Comparison of ENCODE assay signal across 20 cellular contexts in genomic region chr1:26894263-26894662, GRCh38. TPM values are rescaled to one million over a fixed set of nuclear protein-coding genes. Genes with fewer than 3 reads are reported as not detected.
DNase-seq lines count a peak whose midpoint lies in the region; ATAC-seq and TF ChIP-seq lines count a peak whose summit lies in the region.
"Had no signal": no experiment of that assay in that cellular context is flagged by ENCODE, and none has a peak within 500 bp of the region (broad histone marks: within the 10 kb centered on the region; RNA-seq: fewer than 3 reads in every experiment).

No MANE protein-coding gene starts in this region.

- no peak for ATAC-seq in activated T-cell treated with anti-CD3 and anti-CD28 coated beads, Interleukin-2, amount 50 U/mL, for 72 hours (replicated peaks in 1 of 2)
- no peak for ATAC-seq in psoas muscle

- no peak overlapping the region for H2BK5ac ChIP-seq in mesendoderm (ENCODE audit: low read length)

- H3K79me2 ChIP-seq in mesendoderm (ENCODE audit: control insufficient read depth, insufficient read depth, low read length), result peaks cover 9% of the 10 kb centered on the region

- peak overlapping the region; percentile 7 for H3K27ac Mint-ChIP-seq in activated T-cell treated with anti-CD3 and anti-CD28 coated beads, Interleukin-2, amount 50 U/mL, for 24 hours
- no peak overlapping the region for H3K27ac Mint-ChIP-seq in activated T-cell treated with anti-CD3 and anti-CD28 coated beads, Interleukin-2, amount 50 U/mL, for 72 hours

- H3K36me3 Mint-ChIP-seq in activated T-cell treated with anti-CD3 and anti-CD28 coated beads, Interleukin-2, amount 50 U/mL, for 24 hours (ENCODE audit: low read depth), result peaks cover 89% of the 10 kb centered on the region
- peaks cover 11 to 12% of the 10 kb centered on the region in 2 donors for H3K36me3 Mint-ChIP-seq in activated T-cell treated with anti-CD3 and anti-CD28 coated beads, Interleukin-2, amount 50 U/mL, for 72 hours (ENCODE audit: insufficient read depth in 2 of 2)

- no peak for DNase-seq in activated T-cell treated with anti-CD3 and anti-CD28 coated beads, Interleukin-2, amount 50 U/mL, for 24 hours
- DNase-seq in activated T-cell treated with anti-CD3 and anti-CD28 coated beads, Interleukin-2, amount 50 U/mL, for 72 hours, result no peak
- DNase-seq in RWPE1 (ENCODE audit: low spot score), result peak; percentile 87
- DNase-seq in epithelial cell of prostate (ENCODE audit: low read depth, low spot score), result no peak
- peak; percentile 32 for DNase-seq in posterior vena cava (ENCODE audit: low spot score)
- no peak for DNase-seq in psoas muscle
- DNase-seq in mesendoderm, result no peak
- DNase-seq in stomach, result no peak
- DNase-seq: 8988T, Caco-2, DMS53, GM23248, KG1, NCI-H1105, NCI-H1694 treated with DMSO at 0.1 percent for 48 hours, NCI-H446, NCI-H748 treated with DMSO at 0.1 percent for 48 hours, SHP77 treated with DMSO at 0.1 percent for 48 hours had no signal

- H3K27me3 Mint-ChIP-seq in activated T-cell treated with anti-CD3 and anti-CD28 coated beads, Interleukin-2, amount 50 U/mL, for 24 hours, result no peaks in the 10 kb centered on the region
- no peaks in the 10 kb centered on the region for H3K27me3 Mint-ChIP-seq in activated T-cell treated with anti-CD3 and anti-CD28 coated beads, Interleukin-2, amount 50 U/mL, for 72 hours (ENCODE audit: low read depth)

- no peak overlapping the region for H3K9ac ChIP-seq in mesendoderm (ENCODE audit: low read length)
- H3K9ac ChIP-seq: GM23248 had no signal

- TF ChIP-seq CTCF in RWPE1 (conservative IDR thresholded peaks at IDR 0.05; ENCODE audit: low read depth) (no peak), psoas muscle (IDR thresholded peaks at IDR 0.05) (no peak), stomach (IDR thresholded peaks at IDR 0.05) (no peak)

- WGBS in psoas muscle, 3 donors, result 92 to 94% (median 94%) methylated on average over 13 of the region's 13 CpGs
- no CpG with 5 or more reads among the region's 13 CpGs for WGBS in mesendoderm (ENCODE audit: extremely low coverage, insufficient coverage, low lambda C conversion rate)
- 88 to 93% (median 93%) methylated on average over 13 of the region's 13 CpGs for WGBS in stomach, 5 donors

- H3K36me3 ChIP-seq in psoas muscle (ENCODE audit: insufficient read depth in 1 of 2, low read depth in 1 of 2) (peaks cover 12 to 79% of the 10 kb centered on the region in 2 donors), mesendoderm (ENCODE audit: control insufficient read depth, insufficient read depth, low read length) (peaks cover 4% of the 10 kb centered on the region), stomach (peaks cover 49 to 72% (median 70%) of the 10 kb centered on the region in 4 donors)

- H3K9me3 Mint-ChIP-seq in activated T-cell treated with anti-CD3 and anti-CD28 coated beads, Interleukin-2, amount 50 U/mL, for 24 hours, result no peaks in the 10 kb centered on the region
- no peaks in the 10 kb centered on the region for H3K9me3 Mint-ChIP-seq in activated T-cell treated with anti-CD3 and anti-CD28 coated beads, Interleukin-2, amount 50 U/mL, for 72 hours

- H3K27ac ChIP-seq in RWPE1 (peak overlapping the region; percentile 93), epithelial cell of prostate (peak overlapping the region; percentile 81), psoas muscle (no peak overlapping the region), mesendoderm (ENCODE audit: low read depth, low read length) (no peak overlapping the region), stomach (no peak overlapping the region)
- H3K27ac ChIP-seq: BLaER1 treated with 17β-estradiol and CSF1 and Interleukin-3, amounts not matched to agents 10 nM and 100 nM; GM23248 had no signal

- no peak for TF ChIP-seq EP300 in stomach (IDR thresholded peaks at IDR 0.05)

- H3K4me2 ChIP-seq in mesendoderm (ENCODE audit: low read length), result no peak overlapping the region
- H3K4me2 ChIP-seq: BLaER1 treated with 17β-estradiol and CSF1 and Interleukin-3, amounts not matched to agents 10 nM and 100 nM had no signal

- H3K27me3 ChIP-seq in psoas muscle (ENCODE audit: insufficient read depth in 3 of 3, low read length in 2 of 3) (no peaks in the 10 kb centered on the region), mesendoderm (ENCODE audit: insufficient read depth, low read length, poor library complexity) (no peaks in the 10 kb centered on the region), stomach (no peaks in the 10 kb centered on the region)
- H3K27me3 ChIP-seq: BLaER1 treated with 17β-estradiol and CSF1 and Interleukin-3, amounts not matched to agents 10 nM and 100 nM had no signal

- H3K4me1 ChIP-seq in psoas muscle (peaks cover 16% of the 10 kb centered on the region), mesendoderm (ENCODE audit: control insufficient read depth, low read depth, low read length) (peaks cover 4% of the 10 kb centered on the region), stomach (peaks cover 16 to 43% (median 29%) of the 10 kb centered on the region in 4 donors)

- H2AK5ac ChIP-seq in mesendoderm (ENCODE audit: low read length), result no peak overlapping the region

- no peak overlapping the region for H3K23ac ChIP-seq in mesendoderm (ENCODE audit: low read length)

- H2BK120ac ChIP-seq in mesendoderm (ENCODE audit: low read depth, low read length), result no peak overlapping the region

- intact Hi-C loops in posterior vena cava (cut with DNase I), result no loop called here
- intact Hi-C loops in psoas muscle (cut with DNase I), result loop anchor here in 1 of 2 donors (5.0 kb wide), 1 partner anchor 42 kb away; no protein-coding TSS in a partner anchor
- intact Hi-C loops in stomach (cut with DNase I; ENCODE audit: low total_unique reads), result no loop called here

- no peak overlapping the region for H3K4ac ChIP-seq in mesendoderm (ENCODE audit: low read depth, low read length)

- H3K9me3 ChIP-seq in psoas muscle (no peaks in the 10 kb centered on the region), stomach (no peaks in the 10 kb centered on the region)
- H3K9me3 ChIP-seq: BLaER1 treated with 17β-estradiol and CSF1 and Interleukin-3, amounts not matched to agents 10 nM and 100 nM; Caco-2 had no signal

- no peak overlapping the region for H3K4me3 Mint-ChIP-seq in activated T-cell treated with anti-CD3 and anti-CD28 coated beads, Interleukin-2, amount 50 U/mL, for 24 hours
- H3K4me3 Mint-ChIP-seq in activated T-cell treated with anti-CD3 and anti-CD28 coated beads, Interleukin-2, amount 50 U/mL, for 72 hours, result no peak overlapping the region

- peaks cover 8% of the 10 kb centered on the region for H3K79me1 ChIP-seq in mesendoderm (ENCODE audit: low read length)

- POLR2A ChIA-PET in RWPE1 (lab: Yijun Ruan, JAX; ENCODE audit: low non-redundant PET), result no interaction called here

- no peak overlapping the region for H4K8ac ChIP-seq in mesendoderm (ENCODE audit: low read depth, low read length)

- TF ChIP-seq POLR2A in stomach (IDR thresholded peaks at IDR 0.05), result no peak

- H2BK15ac ChIP-seq in mesendoderm (replicated peaks; ENCODE audit: low read depth), result no peak overlapping the region

- peaks cover 29% of the 10 kb centered on the region for H3K4me1 Mint-ChIP-seq in activated T-cell treated with anti-CD3 and anti-CD28 coated beads, Interleukin-2, amount 50 U/mL, for 24 hours (ENCODE audit: low read depth)
- peaks cover 43% of the 10 kb centered on the region for H3K4me1 Mint-ChIP-seq in activated T-cell treated with anti-CD3 and anti-CD28 coated beads, Interleukin-2, amount 50 U/mL, for 72 hours (ENCODE audit: low read depth)

- H3K4me3 ChIP-seq in psoas muscle (no peak overlapping the region), mesendoderm (ENCODE audit: low read length) (no peak overlapping the region), stomach (no peak overlapping the region)
- H3K4me3 ChIP-seq: BLaER1 treated with 17β-estradiol and CSF1 and Interleukin-3, amounts not matched to agents 10 nM and 100 nM; GM23248 had no signal

- H3K18ac ChIP-seq in mesendoderm (ENCODE audit: low read length), result no peak overlapping the region

- CTCF ChIA-PET in RWPE1 (lab: Yijun Ruan, JAX), result interaction anchor here (1.0 kb wide), 1 partner anchor 32 kb away, joined by 3 read pairs; no protein-coding TSS in a partner anchor

- H4K5ac ChIP-seq in mesendoderm (ENCODE audit: low read length), result no peak overlapping the region

- H3K56ac ChIP-seq in mesendoderm (ENCODE audit: low read length), result no peak overlapping the region

RNA-seq across cellular contexts. Expression of gene GPN2, which starts 4.2 kb away (rescaled TPM):
- 10 to 100 TPM; 54.8 to 55.5 TPM for total RNA-seq in activated T-cell treated with anti-CD3 and anti-CD28 coated beads, Interleukin-2, amount 50 U/mL, for 72 hours
- total RNA-seq in posterior vena cava, result 10 to 100 TPM; 17.7 to 19.4 TPM
- total RNA-seq in psoas muscle, result 10 to 100 TPM; 18.3 to 35.9 (median 25.6) TPM
- 10 to 100 TPM; 19.2 to 34.0 (median 19.4) TPM for polyA plus RNA-seq in psoas muscle
- 29.9 TPM for polyA plus RNA-seq in mesendoderm (2013, experiment 1 of 2)
- 30.8 TPM for polyA plus RNA-seq in mesendoderm (2013, experiment 2 of 2)
- 10 to 100 TPM in 2 of 5 donors, 1 to 10 TPM in 3; 5.4 to 66.3 (median 9.9) TPM for total RNA-seq in stomach
- 10 to 100 TPM; 11.2 to 20.6 (median 15.6) TPM for polyA plus RNA-seq in stomach

RNA-seq across cellular contexts. Expression of gene GPATCH3, which starts 6.0 kb away (rescaled TPM):
- 10 to 100 TPM; 10.9 to 11.9 TPM for total RNA-seq in activated T-cell treated with anti-CD3 and anti-CD28 coated beads, Interleukin-2, amount 50 U/mL, for 72 hours
- total RNA-seq in posterior vena cava, result 1 to 10 TPM; 7.1 to 9.2 TPM
- 10 to 100 TPM; 10.7 to 22.9 (median 12.1) TPM for total RNA-seq in psoas muscle
- polyA plus RNA-seq in psoas muscle, result 10 to 100 TPM; 13.7 to 31.8 (median 17.8) TPM
- 14.2 TPM for polyA plus RNA-seq in mesendoderm (2013, experiment 1 of 2)
- 15.0 TPM for polyA plus RNA-seq in mesendoderm (2013, experiment 2 of 2)
- total RNA-seq in stomach, result 10 to 100 TPM in 3 of 5 donors, 1 to 10 TPM in 2; 3.1 to 42.0 (median 10.3) TPM
- 10 to 100 TPM; 13.5 to 21.8 (median 18.3) TPM for polyA plus RNA-seq in stomach

RNA-seq across cellular contexts. Expression of gene NR0B2, which starts 19.5 kb away (rescaled TPM):
- total RNA-seq in activated T-cell treated with anti-CD3 and anti-CD28 coated beads, Interleukin-2, amount 50 U/mL, for 72 hours, result not detected
- not detected for total RNA-seq in posterior vena cava
- total RNA-seq in psoas muscle, result 1 to 10 TPM in 1 of 4 donors, under 1 TPM in 2, not detected in 1; 0.25 to 1.1 (median 0.49) TPM
- polyA plus RNA-seq in psoas muscle, result under 1 TPM; 0.06 to 0.21 (median 0.07) TPM
- not detected for polyA plus RNA-seq in mesendoderm (2013, experiment 1 of 2)
- polyA plus RNA-seq in mesendoderm (2013, experiment 2 of 2), result not detected
- 10 to 100 TPM in 2 of 5 donors, 1 to 10 TPM in 1, not detected in 2; 8.3 to 31.2 (median 21.7) TPM for total RNA-seq in stomach
- polyA plus RNA-seq in stomach, result 10 to 100 TPM; 10.7 to 63.3 (median 39.1) TPM
- total RNA-seq: GM23248, M059J had no signal
- polyA plus RNA-seq: GM23248 had no signal

RNA-seq across cellular contexts. Expression of gene NUDC, which starts 27.3 kb away (rescaled TPM):
- 10 to 100 TPM; 61.6 to 78.5 TPM for total RNA-seq in activated T-cell treated with anti-CD3 and anti-CD28 coated beads, Interleukin-2, amount 50 U/mL, for 72 hours
- total RNA-seq in posterior vena cava (10 to 100 TPM; 43.0 to 48.4 TPM), psoas muscle (10 to 100 TPM; 55.7 to 65.5 (median 62.3) TPM), stomach (10 to 100 TPM; 20.0 to 88.1 (median 33.5) TPM)
- polyA plus RNA-seq in psoas muscle (100 to 1,000 TPM in 1 of 3 donors, 10 to 100 TPM in 2; 77.7 to 105 (median 89.7) TPM), stomach (10 to 100 TPM; 58.6 to 80.6 (median 71.7) TPM)
- 130 TPM for polyA plus RNA-seq in mesendoderm (2013, experiment 1 of 2)
- 130 TPM for polyA plus RNA-seq in mesendoderm (2013, experiment 2 of 2)

RNA-seq across cellular contexts. Expression of gene SFN, which starts 31.3 kb away (rescaled TPM):
- 1 to 10 TPM in 1 of 2 donors, under 1 TPM in 1; 0.86 to 2.2 TPM for total RNA-seq in activated T-cell treated with anti-CD3 and anti-CD28 coated beads, Interleukin-2, amount 50 U/mL, for 72 hours
- total RNA-seq in posterior vena cava (1 to 10 TPM; 1.2 to 6.7 TPM), psoas muscle (10 to 100 TPM in 1 of 4 donors, under 1 TPM in 3; 0.17 to 26.7 (median 0.55) TPM), stomach (100 to 1,000 TPM in 1 of 5 donors, 10 to 100 TPM in 4; 17.4 to 109 (median 78.1) TPM)
- polyA plus RNA-seq in psoas muscle (under 1 TPM; 0.05 to 0.35 (median 0.21) TPM), stomach (100 to 1,000 TPM in 2 of 3 donors, 10 to 100 TPM in 1; 77.6 to 410 (median 146) TPM)
- 20.2 TPM for polyA plus RNA-seq in mesendoderm (2013, experiment 1 of 2)
- polyA plus RNA-seq in mesendoderm (2013, experiment 2 of 2), result 21.3 TPM
- total RNA-seq: GM23248 had no signal
- polyA plus RNA-seq: GM23248 had no signal

Comparison
In these comparisons a context has a peak if more than half of its experiments do, and no peak if none do; other contexts are left out.
1. DNase-seq: peak in RWPE1 (single experiment) and posterior vena cava (single experiment); none in activated T-cell treated with anti-CD3 and anti-CD28 coated beads, Interleukin-2, amount 50 U/mL, for 24 hours (single experiment), activated T-cell treated with anti-CD3 and anti-CD28 coated beads, Interleukin-2, amount 50 U/mL, for 72 hours (0 of 2), epithelial cell of prostate (single experiment), psoas muscle (0 of 2), mesendoderm (single experiment) and stomach (single experiment).
2. H3K27ac ChIP-seq: peak in RWPE1 (single experiment) and epithelial cell of prostate (single experiment); none in psoas muscle (single experiment), mesendoderm (single experiment) and stomach (0 of 5).